In genomic region chr20:12198281-12198680, GRCh38 we compare ENCODE assay signal across 34 cellular contexts.
"Had no signal": no experiment of that assay in that cellular context is flagged by ENCODE, and none has a peak within 500 bp of the region (broad histone marks: within the 10 kb centered on the region; RNA-seq: fewer than 3 reads in every experiment).

No MANE protein-coding gene starts in this region.

- H3K36me3 Mint-ChIP-seq: activated naive CD4-positive, alpha-beta T cell treated with anti-CD3 and anti-CD28 coated beads, Interleukin-2, amount 10 ng/mL, durations not matched to agents 7 days and 5 days; activated naive CD4-positive, alpha-beta T cell treated with anti-CD3 and anti-CD28 coated beads, Interleukin-2, amount 50 U/mL, for 24 hours; activated naive CD4-positive, alpha-beta T cell treated with anti-CD3 and anti-CD28 coated beads, Interleukin-2, amount 50 U/mL, for 72 hours; activated naive CD8-positive, alpha-beta T cell; activated naive CD8-positive, alpha-beta T cell treated with anti-CD3 and anti-CD28 coated beads, Interleukin-2, amount 10 ng/mL, durations not matched to agents 7 days and 5 days; brain had no signal

- H3K9me3 Mint-ChIP-seq: activated naive CD4-positive, alpha-beta T cell treated with anti-CD3 and anti-CD28 coated beads, Interleukin-2, amount 50 U/mL, for 24 hours; activated naive CD8-positive, alpha-beta T cell treated with anti-CD3 and anti-CD28 coated beads, Interleukin-2, amount 50 U/mL, for 24 hours; activated T-cell treated with anti-CD3 and anti-CD28 coated beads, Interleukin-2, amount 50 U/mL, for 4 hours had no signal

- DNase-seq: activated effector memory CD4-positive, alpha-beta T cell treated with anti-CD3 and anti-CD28 coated beads, Interleukin-2, amount 50 U/mL, for 16 hours; activated effector memory CD4-positive, alpha-beta T cell treated with Interleukin-2 at 50 U/mL for 16 hours; activated gamma-delta T cell; activated gamma-delta T cell treated with Interleukin-2 at 50 U/mL for 16 hours; activated naive CD4-positive, alpha-beta T cell; activated naive CD4-positive, alpha-beta T cell treated with anti-CD3 and anti-CD28 coated beads for 36 hours; activated naive CD4-positive, alpha-beta T cell treated with anti-CD3 and anti-CD28 coated beads, Interleukin-2, amount 10 ng/mL, durations not matched to agents 7 days and 5 days; activated naive CD4-positive, alpha-beta T cell treated with anti-CD3 and anti-CD28 coated beads, Interleukin-2, amount 50 U/mL, for 16 hours; activated naive CD4-positive, alpha-beta T cell treated with Interleukin-2 at 50 U/mL for 16 hours; activated naive CD8-positive, alpha-beta T cell treated with anti-CD3 and anti-CD28 coated beads, Interleukin-2, amount 10 ng/mL, durations not matched to agents 7 days and 5 days; activated naive CD8-positive, alpha-beta T cell treated with anti-CD3 and anti-CD28 coated beads, Interleukin-2, amount 50 U/mL, for 24 hours; activated T-cell treated with anti-CD3 and anti-CD28 coated beads, Interleukin-2, amount 50 U/mL, for 1 hour; activated T-cell treated with anti-CD3 and anti-CD28 coated beads, Interleukin-2, amount 50 U/mL, for 24 hours; activated T-cell treated with anti-CD3 and anti-CD28 coated beads, Interleukin-2, amount 50 U/mL, for 4 hours; activated T-cell treated with anti-CD3 and anti-CD28 coated beads, Interleukin-2, amount 50 U/mL, for 48 hours; activated T-cell treated with anti-CD3 and anti-CD28 coated beads, Interleukin-2, amount 50 U/mL, for 72 hours; adrenal gland; amniotic stem cell; amygdala; anterior cingulate cortex; aorta; body of pancreas; brain microvascular endothelial cell; central memory CD4-positive, alpha-beta T cell; cerebellar nuclear complex; colonic mucosa had no signal

- H3K27me3 Mint-ChIP-seq: activated naive CD4-positive, alpha-beta T cell treated with anti-CD3 and anti-CD28 coated beads, Interleukin-2, amount 10 ng/mL, durations not matched to agents 7 days and 5 days; activated naive CD4-positive, alpha-beta T cell treated with anti-CD3 and anti-CD28 coated beads, Interleukin-2, amount 50 U/mL, for 24 hours; activated naive CD8-positive, alpha-beta T cell; activated naive CD8-positive, alpha-beta T cell treated with anti-CD3 and anti-CD28 coated beads, Interleukin-2, amount 10 ng/mL, durations not matched to agents 7 days and 5 days; activated naive CD8-positive, alpha-beta T cell treated with anti-CD3 and anti-CD28 coated beads, Interleukin-2, amount 50 U/mL, for 24 hours; activated T-cell treated with anti-CD3 and anti-CD28 coated beads, Interleukin-2, amount 50 U/mL, for 24 hours; activated T-helper 17 cell treated with anti-CD3 and anti-CD28 coated beads, Interleukin-2, amount 50 U/mL, for 72 hours; brain; central memory CD8-positive, alpha-beta T cell had no signal

- ATAC-seq: activated naive CD4-positive, alpha-beta T cell treated with anti-CD3 and anti-CD28 coated beads, Interleukin-2, amount 50 U/mL, for 72 hours; activated naive CD8-positive, alpha-beta T cell treated with anti-CD3 and anti-CD28 coated beads, Interleukin-2, amount 50 U/mL, for 24 hours; activated T-cell treated with anti-CD3 and anti-CD28 coated beads, Interleukin-2, amount 50 U/mL, for 4 hours; activated T-cell treated with anti-CD3 and anti-CD28 coated beads, Interleukin-2, amount 50 U/mL, for 72 hours; activated T-helper 17 cell treated with anti-CD3 and anti-CD28 coated beads, Interleukin-2, amount 50 U/mL, for 72 hours; body of pancreas had no signal

- H3K27ac Mint-ChIP-seq: activated naive CD4-positive, alpha-beta T cell treated with anti-CD3 and anti-CD28 coated beads for 36 hours; activated naive CD4-positive, alpha-beta T cell treated with anti-CD3 and anti-CD28 coated beads, Interleukin-2, amount 10 ng/mL, durations not matched to agents 7 days and 5 days; activated naive CD4-positive, alpha-beta T cell treated with anti-CD3 and anti-CD28 coated beads, Interleukin-2, amount 50 U/mL, for 24 hours; activated naive CD4-positive, alpha-beta T cell treated with anti-CD3 and anti-CD28 coated beads, Interleukin-2, amount 50 U/mL, for 72 hours; activated naive CD8-positive, alpha-beta T cell; activated naive CD8-positive, alpha-beta T cell treated with anti-CD3 and anti-CD28 coated beads, Interleukin-2, amount 10 ng/mL, durations not matched to agents 7 days and 5 days; activated naive CD8-positive, alpha-beta T cell treated with anti-CD3 and anti-CD28 coated beads, Interleukin-2, amount 50 U/mL, for 24 hours; activated T-cell treated with anti-CD3 and anti-CD28 coated beads, Interleukin-2, amount 50 U/mL, for 24 hours; activated T-cell treated with anti-CD3 and anti-CD28 coated beads, Interleukin-2, amount 50 U/mL, for 72 hours; activated T-helper 1 cell treated with anti-CD3 and anti-CD28 coated beads, Interleukin-12 subunit alpha, Interleukin-12 subunit beta, Interleukin-2, Interleukin-4 antibody, amounts not matched to agents 30 ng/mL and 10 ng/mL and 1 ng/mL, durations not matched to agents 14 hours and 24 hours and 36 hours; activated T-helper 17 cell treated with anti-CD3 and anti-CD28 coated beads, Interleukin-2, amount 50 U/mL, for 72 hours; activated T-helper 2 cell treated with anti-CD3 and anti-CD28 coated beads, Interferon-gamma antibody, Interleukin-2, Interleukin-4, amounts not matched to agents 10 μg/mL and 5 μg/mL and 100 μg/mL, durations not matched to agents 14 hours and 24 hours and 36 hours; brain had no signal

- H3K4me1 Mint-ChIP-seq: activated naive CD4-positive, alpha-beta T cell treated with anti-CD3 and anti-CD28 coated beads, Interleukin-2, amount 10 ng/mL, durations not matched to agents 7 days and 5 days; activated naive CD4-positive, alpha-beta T cell treated with anti-CD3 and anti-CD28 coated beads, Interleukin-2, amount 50 U/mL, for 24 hours; activated naive CD8-positive, alpha-beta T cell treated with anti-CD3 and anti-CD28 coated beads, Interleukin-2, amount 10 ng/mL, durations not matched to agents 7 days and 5 days; activated naive CD8-positive, alpha-beta T cell treated with anti-CD3 and anti-CD28 coated beads, Interleukin-2, amount 50 U/mL, for 24 hours; activated T-helper 17 cell treated with anti-CD3 and anti-CD28 coated beads, Interleukin-2, amount 50 U/mL, for 72 hours; brain; central memory CD8-positive, alpha-beta T cell had no signal

- H3K4me3 Mint-ChIP-seq: activated naive CD4-positive, alpha-beta T cell treated with anti-CD3 and anti-CD28 coated beads for 36 hours; activated naive CD4-positive, alpha-beta T cell treated with anti-CD3 and anti-CD28 coated beads, Interleukin-2, amount 10 ng/mL, durations not matched to agents 7 days and 5 days; activated naive CD4-positive, alpha-beta T cell treated with anti-CD3 and anti-CD28 coated beads, Interleukin-2, amount 50 U/mL, for 24 hours; activated naive CD8-positive, alpha-beta T cell; activated naive CD8-positive, alpha-beta T cell treated with anti-CD3 and anti-CD28 coated beads, Interleukin-2, amount 10 ng/mL, durations not matched to agents 7 days and 5 days; activated naive CD8-positive, alpha-beta T cell treated with anti-CD3 and anti-CD28 coated beads, Interleukin-2, amount 50 U/mL, for 24 hours; activated T-cell treated with anti-CD3 and anti-CD28 coated beads, Interleukin-2, amount 50 U/mL, for 24 hours; activated T-cell treated with anti-CD3 and anti-CD28 coated beads, Interleukin-2, amount 50 U/mL, for 4 hours; activated T-cell treated with anti-CD3 and anti-CD28 coated beads, Interleukin-2, amount 50 U/mL, for 72 hours; activated T-helper 1 cell treated with anti-CD3 and anti-CD28 coated beads, Interleukin-12 subunit alpha, Interleukin-12 subunit beta, Interleukin-2, Interleukin-4 antibody, amounts not matched to agents 30 ng/mL and 10 ng/mL and 1 ng/mL, durations not matched to agents 14 hours and 24 hours and 36 hours; activated T-helper 17 cell treated with anti-CD3 and anti-CD28 coated beads, Interleukin-2, amount 50 U/mL, for 72 hours; brain; central memory CD8-positive, alpha-beta T cell had no signal
